Comparison of ENCODE assay signal across 26 cellular contexts in genomic region chr3:45269952-45270351, GRCh38. TPM values are rescaled to one million over a fixed set of nuclear protein-coding genes. Genes with fewer than 3 reads are reported as not detected.
"Had no signal": no experiment of that assay in that cellular context is flagged by ENCODE, and none has a peak within 500 bp of the region (broad histone marks: within the 10 kb centered on the region; RNA-seq: fewer than 3 reads in every experiment).

No MANE protein-coding gene starts in this region.

- H3K36me3 ChIP-seq: prostate gland, thoracic aorta, vagina had no signal

- H3K27me3 ChIP-seq: vagina had no signal

- ATAC-seq: activated CD4-positive, alpha-beta T cell treated with anti-CD3 and anti-CD28 coated beads for 36 hours; esophagus mucosa; left ventricle myocardium superior; natural killer cell had no signal

- H3K4me3 ChIP-seq: prostate gland, thoracic aorta, vagina had no signal

- H3K4me3 Mint-ChIP-seq: activated B cell treated with CpG ODN at 0.5 μM for 24 hours; activated CD4-positive, alpha-beta T cell treated with anti-CD3 and anti-CD28 coated beads for 36 hours; activated naive CD8-positive, alpha-beta T cell treated with anti-CD3 and anti-CD28 coated beads, Interleukin-2, amount 10 ng/mL, durations not matched to agents 7 days and 5 days; brain; natural killer cell; type B pancreatic cell had no signal

- H3K9me3 Mint-ChIP-seq: activated B cell treated with CpG ODN at 0.5 μM for 24 hours; activated naive CD8-positive, alpha-beta T cell treated with anti-CD3 and anti-CD28 coated beads, Interleukin-2, amount 10 ng/mL, durations not matched to agents 7 days and 5 days; brain; natural killer cell; type B pancreatic cell had no signal

- H3K27ac Mint-ChIP-seq: activated B cell treated with CpG ODN at 0.5 μM for 24 hours; activated CD4-positive, alpha-beta T cell treated with anti-CD3 and anti-CD28 coated beads for 36 hours; activated naive CD8-positive, alpha-beta T cell treated with anti-CD3 and anti-CD28 coated beads, Interleukin-2, amount 10 ng/mL, durations not matched to agents 7 days and 5 days; brain; natural killer cell; type B pancreatic cell had no signal

- H3K4me1 ChIP-seq: prostate gland, vagina had no signal

- FAIRE-seq: frontal cortex, islet of Langerhans had no signal

- H3K27ac ChIP-seq: prostate gland, thoracic aorta, vagina had no signal

- H3K36me3 Mint-ChIP-seq: activated naive CD8-positive, alpha-beta T cell treated with anti-CD3 and anti-CD28 coated beads, Interleukin-2, amount 10 ng/mL, durations not matched to agents 7 days and 5 days; brain; natural killer cell; type B pancreatic cell had no signal

- H3K4me1 Mint-ChIP-seq: activated B cell treated with CpG ODN at 0.5 μM for 24 hours; activated naive CD8-positive, alpha-beta T cell treated with anti-CD3 and anti-CD28 coated beads, Interleukin-2, amount 10 ng/mL, durations not matched to agents 7 days and 5 days; brain; natural killer cell had no signal

- DNase-seq: activated B cell treated with CpG ODN at 0.5 μM for 24 hours; activated CD4-positive, alpha-beta T cell treated with anti-CD3 and anti-CD28 coated beads for 36 hours; activated CD4-positive, alpha-beta T cell treated with anti-CD3 and anti-CD28 coated beads, Interleukin-2, amount 50 U/mL, for 4 hours; activated naive CD4-positive, alpha-beta T cell treated with Interleukin-2 at 50 U/mL for 16 hours; activated naive CD8-positive, alpha-beta T cell treated with anti-CD3 and anti-CD28 coated beads, Interleukin-2, amount 10 ng/mL, durations not matched to agents 7 days and 5 days; activated T-cell treated with anti-CD3 and anti-CD28 coated beads, Interleukin-2, amount 50 U/mL, for 48 hours; caudate nucleus; dermis blood vessel endothelial cell; effector memory CD4-positive, alpha-beta T cell; hypothalamus; left ventricle myocardium superior; mammary epithelial cell; midbrain; natural killer cell; stimulated activated CD4-positive, alpha-beta T cell treated with anti-CD3 and anti-CD28 coated beads, Interleukin-4, amount 100 ng/mL, for 24 hours; stimulated activated naive CD4-positive, alpha-beta T cell treated with Interleukin-2 at 50 U/mL for 16 hours; T-helper 9 cell had no signal

RNA-seq across cellular contexts. Expression of gene TMEM158, which starts 43.9 kb away (rescaled TPM):
- total RNA-seq: activated CD8-positive, alpha-beta memory T cell treated with anti-CD3 and anti-CD28 coated beads for 36 hours; activated naive CD8-positive, alpha-beta T cell treated with anti-CD3 and anti-CD28 coated beads, Interleukin-2, amount 10 ng/mL, durations not matched to agents 7 days and 5 days had no signal
